Comparison of ENCODE assay signal across 11 cellular contexts in genomic region chr3:101995371-101996046, GRCh38.
A peak's percentile ranks its signal among the peaks of the same experiment; 100 is the strongest.
DNase-seq lines count a peak whose midpoint lies in the region; FAIRE-seq and TF ChIP-seq lines count a peak whose summit lies in the region.
"Had no signal": no experiment of that assay in that cellular context is flagged by ENCODE, and none has a peak within 500 bp of the region (broad histone marks: within the 10 kb centered on the region; RNA-seq: fewer than 3 reads in every experiment).

No MANE protein-coding gene starts in this region.

- H3K4me3 ChIP-seq in OCI-LY3 (ENCODE audit: low read length): no peak overlapping the region
- H3K4me3 ChIP-seq in choroid plexus epithelial cell (ENCODE audit: low read depth, low read length): no peak overlapping the region
- H3K4me3 ChIP-seq in skeletal muscle cell (ENCODE audit: low read depth, low read length): no peak overlapping the region

- no peak for DNase-seq in GM19239 (ENCODE audit: insufficient read length, low spot score)
- DNase-seq in choroid plexus epithelial cell (ENCODE audit: low read depth): peak; percentile 55
- peak; percentile 37 for DNase-seq in skeletal muscle cell (ENCODE audit: low read depth)
- no peak for DNase-seq in Ammon's horn (ENCODE audit: low spot score)
- DNase-seq in NCI-H1436 treated with DMSO at 0.1 percent for 48 hours (lab: John Stamatoyannopoulos, UW): no peak
- DNase-seq in frontal cortex (ENCODE audit: low spot score in 2 of 2): no peak
- DNase-seq: Calu3; stimulated activated CD4-positive, alpha-beta T cell treated with anti-CD3 and anti-CD28 coated beads, Interleukin-4, amount 100 ng/mL, for 4 hours; substantia nigra had no signal

- peaks cover 88% of the 10 kb centered on the region for H3K4me1 ChIP-seq in OCI-LY3 (ENCODE audit: low read length)

- peak; percentile 14 for FAIRE-seq in GM19239 (lab: Jason Lieb, UNC)
- no peak for FAIRE-seq in frontal cortex (lab: Jason Lieb, UNC)

- H3K27ac ChIP-seq in OCI-LY3 (ENCODE audit: low read length): peak overlapping the region; percentile 49; the same call in 1 of the 2 replicates
- H3K27ac ChIP-seq: KMS-11 had no signal

- no peak overlapping the region for H2AFZ ChIP-seq in OCI-LY3 (ENCODE audit: low read depth, low read length)

- TF ChIP-seq CTCF in OCI-LY3 (IDR thresholded peaks at IDR 0.05; ENCODE audit: low read depth, low read length): no peak
- no peak for TF ChIP-seq CTCF in choroid plexus epithelial cell (conservative IDR thresholded peaks at IDR 0.05; ENCODE audit: low read depth, low read length)

- H3K4me2 ChIP-seq in OCI-LY3 (ENCODE audit: low read length): peak overlapping the region; percentile 45
- H3K4me2 ChIP-seq: KMS-11 had no signal

- H3K9me3 ChIP-seq in OCI-LY3 (ENCODE audit: insufficient read depth, low read length): no peaks in the 10 kb centered on the region

- H3K79me2 ChIP-seq in OCI-LY3 (ENCODE audit: low read length): no peaks in the 10 kb centered on the region

- peak overlapping the region; percentile 14; the same call in 1 of the 2 replicates for H3K9ac ChIP-seq in OCI-LY3 (ENCODE audit: low read length)
- H3K9ac ChIP-seq: KMS-11 had no signal

- H3K27me3 ChIP-seq in OCI-LY3 (ENCODE audit: low read depth, low read length): no peaks in the 10 kb centered on the region

- no peaks in the 10 kb centered on the region for H3K36me3 ChIP-seq in OCI-LY3 (replicated peaks; ENCODE audit: low read depth, low read length)

- no peaks in the 10 kb centered on the region for H4K20me1 ChIP-seq in OCI-LY3 (ENCODE audit: insufficient read depth, low read length)

Comparison
In these comparisons a context has a peak if more than half of its experiments do, and no peak if none do; other contexts are left out.
1. DNase-seq: peak in choroid plexus epithelial cell (single experiment) and skeletal muscle cell (single experiment); none in GM19239 (single experiment), Ammon's horn (single experiment), NCI-H1436 treated with DMSO at 0.1 percent for 48 hours (single experiment) and frontal cortex (0 of 2).